In the genomic region with DNA sequence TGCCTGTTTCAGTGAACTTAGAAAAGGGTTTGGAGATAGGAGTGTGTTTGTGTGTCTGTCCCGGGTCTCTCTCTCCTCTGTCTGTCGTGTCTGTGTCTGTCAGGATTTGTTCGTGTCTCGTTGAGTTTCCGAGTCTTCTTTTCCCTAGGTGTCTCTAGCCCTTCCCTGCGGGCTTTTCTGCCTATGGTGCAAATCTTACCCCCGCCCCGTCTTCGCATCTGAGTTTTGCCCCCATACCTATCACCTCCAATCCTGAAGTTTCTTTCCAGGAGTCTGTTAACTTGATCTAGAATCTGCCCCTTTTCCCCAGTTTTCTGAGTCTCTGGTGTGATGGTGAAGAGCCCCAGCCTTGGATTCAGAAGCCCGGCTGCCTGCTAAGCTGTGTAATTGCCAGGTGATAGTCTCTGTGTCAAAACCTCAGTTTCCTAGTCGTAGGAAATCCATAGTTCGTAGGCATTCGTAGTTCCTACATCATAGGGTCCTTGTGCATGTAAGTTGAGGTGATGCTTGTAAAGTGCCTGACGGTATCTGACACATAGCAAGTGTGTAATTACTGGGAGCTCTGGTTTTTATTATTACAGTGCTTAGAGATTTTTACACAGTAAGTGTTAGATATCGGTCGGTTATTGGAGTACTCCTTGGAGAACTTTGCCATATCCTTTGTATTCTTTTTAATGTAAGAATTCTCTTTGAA, we compare ENCODE assay signal across 1 cellular context.
TF ChIP-seq lines count a peak whose summit lies in the region.

No MANE protein-coding gene starts in this region.

TF ChIP-seq in WTC11, 78 proteins besides CTCF, POLR2A, EP300 and RAD21 (continued from another document):
- TF ChIP-seq, protein P1, sequence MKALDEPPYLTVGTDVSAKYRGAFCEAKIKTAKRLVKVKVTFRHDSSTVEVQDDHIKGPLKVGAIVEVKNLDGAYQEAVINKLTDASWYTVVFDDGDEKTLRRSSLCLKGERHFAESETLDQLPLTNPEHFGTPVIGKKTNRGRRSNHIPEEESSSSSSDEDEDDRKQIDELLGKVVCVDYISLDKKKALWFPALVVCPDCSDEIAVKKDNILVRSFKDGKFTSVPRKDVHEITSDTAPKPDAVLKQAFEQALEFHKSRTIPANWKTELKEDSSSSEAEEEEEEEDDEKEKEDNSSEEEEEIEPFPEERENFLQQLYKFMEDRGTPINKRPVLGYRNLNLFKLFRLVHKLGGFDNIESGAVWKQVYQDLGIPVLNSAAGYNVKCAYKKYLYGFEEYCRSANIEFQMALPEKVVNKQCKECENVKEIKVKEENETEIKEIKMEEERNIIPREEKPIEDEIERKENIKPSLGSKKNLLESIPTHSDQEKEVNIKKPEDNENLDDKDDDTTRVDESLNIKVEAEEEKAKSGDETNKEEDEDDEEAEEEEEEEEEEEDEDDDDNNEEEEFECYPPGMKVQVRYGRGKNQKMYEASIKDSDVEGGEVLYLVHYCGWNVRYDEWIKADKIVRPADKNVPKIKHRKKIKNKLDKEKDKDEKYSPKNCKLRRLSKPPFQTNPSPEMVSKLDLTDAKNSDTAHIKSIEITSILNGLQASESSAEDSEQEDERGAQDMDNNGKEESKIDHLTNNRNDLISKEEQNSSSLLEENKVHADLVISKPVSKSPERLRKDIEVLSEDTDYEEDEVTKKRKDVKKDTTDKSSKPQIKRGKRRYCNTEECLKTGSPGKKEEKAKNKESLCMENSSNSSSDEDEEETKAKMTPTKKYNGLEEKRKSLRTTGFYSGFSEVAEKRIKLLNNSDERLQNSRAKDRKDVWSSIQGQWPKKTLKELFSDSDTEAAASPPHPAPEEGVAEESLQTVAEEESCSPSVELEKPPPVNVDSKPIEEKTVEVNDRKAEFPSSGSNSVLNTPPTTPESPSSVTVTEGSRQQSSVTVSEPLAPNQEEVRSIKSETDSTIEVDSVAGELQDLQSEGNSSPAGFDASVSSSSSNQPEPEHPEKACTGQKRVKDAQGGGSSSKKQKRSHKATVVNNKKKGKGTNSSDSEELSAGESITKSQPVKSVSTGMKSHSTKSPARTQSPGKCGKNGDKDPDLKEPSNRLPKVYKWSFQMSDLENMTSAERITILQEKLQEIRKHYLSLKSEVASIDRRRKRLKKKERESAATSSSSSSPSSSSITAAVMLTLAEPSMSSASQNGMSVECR (CRISPR knock-in tag; IDR thresholded peaks at IDR 0.05; ENCODE audit: borderline replicate concordance): no peak
- no peak for TF ChIP-seq ZNF423 (CRISPR knock-in tag; IDR thresholded peaks at IDR 0.05)
- TF ChIP-seq NFATC4 (CRISPR knock-in tag; IDR thresholded peaks at IDR 0.05): no peak
